ENCODE assay signal across 8 cellular contexts in genomic region chr21:14737922-14738321, GRCh38.
A peak's percentile ranks its signal among the peaks of the same experiment; 100 is the strongest.
DNase-seq lines count a peak whose midpoint lies in the region; ATAC-seq and TF ChIP-seq lines count a peak whose summit lies in the region.

No MANE protein-coding gene starts in this region.

- peaks cover 7 to 11% of the 10 kb centered on the region in 2 experiments for H3K4me1 Mint-ChIP-seq in H9
- peaks cover 16% of the 10 kb centered on the region for H3K4me1 Mint-ChIP-seq in activated T-helper 17 cell treated with anti-CD3 and anti-CD28 coated beads, Interleukin-2, amount 50 U/mL, for 72 hours

- H3K79me2 ChIP-seq in DND-41 (ENCODE audit: insufficient read depth, low read length) (no peaks in the 10 kb centered on the region), H9 (ENCODE audit: insufficient read depth, low read length) (no peaks in the 10 kb centered on the region)

- H3K27me3 Mint-ChIP-seq in H9 (ENCODE audit: low read depth) = no peaks in the 10 kb centered on the region
- H3K27me3 Mint-ChIP-seq in activated T-helper 17 cell treated with anti-CD3 and anti-CD28 coated beads, Interleukin-2, amount 50 U/mL, for 72 hours = no peaks in the 10 kb centered on the region

- H3K36me3 Mint-ChIP-seq in H9 (ENCODE audit: insufficient read depth in 1 of 3, low read depth in 3 of 3) = no peaks in the 10 kb centered on the region; a peak in 1 of 7 replicates
- no peaks in the 10 kb centered on the region for H3K36me3 Mint-ChIP-seq in activated T-helper 17 cell treated with anti-CD3 and anti-CD28 coated beads, Interleukin-2, amount 50 U/mL, for 72 hours (ENCODE audit: low read depth)

- no peak overlapping the region for H2BK12ac ChIP-seq in H9 (ENCODE audit: insufficient read length, low read depth, low read length)

- no peak overlapping the region for H3K23ac ChIP-seq in H9 (ENCODE audit: insufficient read length, low read depth, low read length)

- no peak overlapping the region for H3T11ph ChIP-seq in H9 (ENCODE audit: low read length)

- no peaks in the 10 kb centered on the region for H3K23me2 ChIP-seq in H9 (ENCODE audit: insufficient read length, low read depth, low read length, poor library complexity, severe bottlenecking)

- H4K20me1 ChIP-seq in DND-41 (ENCODE audit: insufficient read depth, low read length) (no peaks in the 10 kb centered on the region), H9 (ENCODE audit: control insufficient read depth, insufficient read depth, insufficient read length) (no peaks in the 10 kb centered on the region)

- H3K27me3 ChIP-seq in DND-41 (ENCODE audit: insufficient read depth, low read length, poor library complexity) (no peaks in the 10 kb centered on the region), H9 (ENCODE audit: insufficient read depth, low read length) (no peaks in the 10 kb centered on the region), ovary (no peaks in the 10 kb centered on the region)

- no CpG with 5 or more reads among the region's 6 CpGs for WGBS in H9 (ENCODE audit: extremely low coverage, insufficient read length, low lambda C conversion rate)
- WGBS in ovary, 3 donors = 43 to 55% (median 46%) methylated on average over 6 of the region's 6 CpGs

- H3K4me2 ChIP-seq in DND-41 (ENCODE audit: insufficient read depth, low read length) (no peak overlapping the region), H9 (ENCODE audit: insufficient read depth, insufficient read length, low read length) (no peak overlapping the region)

- no peak overlapping the region for H3K56ac ChIP-seq in H9 (ENCODE audit: insufficient read length, low read depth, low read length)

- H3K4me3 Mint-ChIP-seq in H9 = no peak overlapping the region
- H3K4me3 Mint-ChIP-seq in activated T-helper 17 cell treated with anti-CD3 and anti-CD28 coated beads, Interleukin-2, amount 50 U/mL, for 72 hours = no peak overlapping the region

- H3K36me3 ChIP-seq in DND-41 (ENCODE audit: insufficient read depth, low read length) (no peaks in the 10 kb centered on the region), ovary (no peaks in the 10 kb centered on the region)

- no peak overlapping the region for H3K4ac ChIP-seq in H9 (ENCODE audit: low read depth, low read length)

- no peak overlapping the region for H4K5ac ChIP-seq in H9 (ENCODE audit: insufficient read length, low read depth, low read length)

- peaks cover 6% of the 10 kb centered on the region for H3K9me3 ChIP-seq in DND-41 (ENCODE audit: insufficient read depth, low read length, severe bottlenecking)
- no peaks in the 10 kb centered on the region for H3K9me3 ChIP-seq in H9 (ENCODE audit: control insufficient read depth, low read depth, low read length)
- no peaks in the 10 kb centered on the region for H3K9me3 ChIP-seq in ovary

- no peak overlapping the region for H4K8ac ChIP-seq in H9 (replicated peaks; ENCODE audit: insufficient read length, low read depth, low read length)

- no peak for TF ChIP-seq EP300 in ovary (IDR thresholded peaks at IDR 0.05)

- H3K9ac ChIP-seq in DND-41 (ENCODE audit: low read depth, low read length) (no peak overlapping the region), H9 (ENCODE audit: extremely low read depth, insufficient read length, low read length) (no peak overlapping the region)

- H2AK5ac ChIP-seq in H9 (ENCODE audit: insufficient read length, low read length) = no peak overlapping the region

- ATAC-seq in DND-41 (ENCODE audit: insufficient read depth, low read depth) (peak; percentile 57; the same call in 2 of the 3 replicates), GM18858 (IDR thresholded peaks at IDR 0.05; ENCODE audit: unreplicated experiment) (no peak)
- peak; percentile 75 for ATAC-seq in activated T-helper 17 cell treated with anti-CD3 and anti-CD28 coated beads, Interleukin-2, amount 50 U/mL, for 72 hours (replicated peaks)

- no peak for TF ChIP-seq POLR2A in ovary (IDR thresholded peaks at IDR 0.05)

- H2BK120ac ChIP-seq in H9 (ENCODE audit: low read depth, low read length, poor library complexity, severe bottlenecking) = no peak overlapping the region

- peaks cover 0 to 5% of the 10 kb centered on the region in 2 experiments; a peak in 2 of 5 replicates for H3K9me3 Mint-ChIP-seq in H9
- no peaks in the 10 kb centered on the region for H3K9me3 Mint-ChIP-seq in activated T-helper 17 cell treated with anti-CD3 and anti-CD28 coated beads, Interleukin-2, amount 50 U/mL, for 72 hours

- no peak overlapping the region for H3K27ac Mint-ChIP-seq in H9
- H3K27ac Mint-ChIP-seq in activated T-helper 17 cell treated with anti-CD3 and anti-CD28 coated beads, Interleukin-2, amount 50 U/mL, for 72 hours = no peak overlapping the region

- H2BK15ac ChIP-seq in H9 (ENCODE audit: low read depth, low read length) = no peak overlapping the region

- H3K27ac ChIP-seq in DND-41 (ENCODE audit: low read length) (peak overlapping the region; percentile 30; the same call in 1 of the 2 replicates), H9 (ENCODE audit: insufficient read length, low read depth, low read length) (no peak overlapping the region), ovary (no peak overlapping the region)

- no peaks in the 10 kb centered on the region for H3K79me1 ChIP-seq in H9 (ENCODE audit: insufficient read depth, low read depth, low read length, poor library complexity, severe bottlenecking)

- TF ChIP-seq CTCF in DND-41 (IDR thresholded peaks at IDR 0.05; ENCODE audit: borderline replicate concordance, extremely low read depth, low read length, poor library complexity, severe bottlenecking) = peak; percentile 78
- peak; percentile 87 for TF ChIP-seq CTCF in H9 (conservative IDR thresholded peaks at IDR 0.05)
- no peak for TF ChIP-seq CTCF in ovary (IDR thresholded peaks at IDR 0.05)

- H3K18ac ChIP-seq in H9 (ENCODE audit: insufficient read length, low read depth, low read length) = no peak overlapping the region

- no peak overlapping the region for H2AFZ ChIP-seq in DND-41 (ENCODE audit: low read depth, low read length)
- no peak overlapping the region for H2AFZ ChIP-seq in H9 (ENCODE audit: low read length)

- H3K4me3 ChIP-seq in DND-41 (ENCODE audit: low read depth in 1 of 2, low read length in 2 of 2) (no peak overlapping the region), ovary (no peak overlapping the region)

- H4K91ac ChIP-seq in H9 (ENCODE audit: insufficient read length, low read depth, low read length) = no peak overlapping the region

- H3K4me1 ChIP-seq in DND-41 (ENCODE audit: insufficient read depth, low read length) = peaks cover 32% of the 10 kb centered on the region
- no peaks in the 10 kb centered on the region for H3K4me1 ChIP-seq in H9 (ENCODE audit: insufficient read depth, low read length)
- H3K4me1 ChIP-seq in ovary (ENCODE audit: insufficient read depth) = no peaks in the 10 kb centered on the region

- intact Hi-C loops in ovary (cut with DNase I) = no loop called here

- no peak overlapping the region for H2BK20ac ChIP-seq in H9 (ENCODE audit: low read depth, low read length, poor library complexity, severe bottlenecking)

- H2BK5ac ChIP-seq in H9 (ENCODE audit: insufficient read length, low read length) = no peak overlapping the region

- no peak overlapping the region for H3K14ac ChIP-seq in H9 (ENCODE audit: insufficient read depth, low read length)

- DNase-seq in DND-41 (peak; percentile 42), H9 (no peak), NCI-H82 (lab: John Stamatoyannopoulos, UW) (peak; percentile 78), globus pallidus (ENCODE audit: low spot score) (peak; percentile 24), ovary (no peak)
- DNase-seq in stimulated activated CD4-positive, alpha-beta T cell treated with anti-CD3 and anti-CD28 coated beads, Interleukin-12 subunit alpha, Interleukin-12 subunit beta, amount 100 ng/mL, for 48 hours (ENCODE audit: low read depth in 2 of 3, low spot score in 1 of 3) = peak in 2 of 3 donors; percentile 12 to 65

Comparison
In these comparisons a context has a peak if more than half of its experiments do, and no peak if none do; other contexts are left out.
1. DNase-seq: peak in DND-41 (single experiment), NCI-H82 (single experiment), globus pallidus (single experiment) and stimulated activated CD4-positive, alpha-beta T cell treated with anti-CD3 and anti-CD28 coated beads, Interleukin-12 subunit alpha, Interleukin-12 subunit beta, amount 100 ng/mL, for 48 hours (2 of 3); none in H9 (single experiment) and ovary (0 of 5).
2. CTCF ChIP-seq: peak in DND-41 (single experiment) and H9 (single experiment); none in ovary (0 of 3).